ENCODE assay signal across 11 cellular contexts in genomic region chr15:40846846-40847224, GRCh38. TPM values are rescaled to one million over a fixed set of nuclear protein-coding genes. Genes with fewer than 3 reads are reported as not detected.
DNase-seq lines count a peak whose midpoint lies in the region; ATAC-seq and TF ChIP-seq lines count a peak whose summit lies in the region.
"Had no signal": no experiment of that assay in that cellular context is flagged by ENCODE, and none has a peak within 500 bp of the region (broad histone marks: within the 10 kb centered on the region; RNA-seq: fewer than 3 reads in every experiment).

No MANE protein-coding gene starts in this region.

- H3K9me3 ChIP-seq in BLaER1 (no peaks in the 10 kb centered on the region), HEK293 (ENCODE audit: control insufficient read depth, insufficient read depth, low read depth, low read length) (no peaks in the 10 kb centered on the region), gastrocnemius medialis (no peaks in the 10 kb centered on the region), right cardiac atrium (ENCODE audit: control insufficient read depth, low read length) (no peaks in the 10 kb centered on the region)

- peaks cover 14% of the 10 kb centered on the region for H3K27me3 Mint-ChIP-seq in activated T-helper 1 cell treated with anti-CD3 and anti-CD28 coated beads, Interleukin-12 subunit alpha, Interleukin-12 subunit beta, Interleukin-2, Interleukin-4 antibody, amounts not matched to agents 30 ng/mL and 10 ng/mL and 1 ng/mL, durations not matched to agents 14 hours and 24 hours and 36 hours (ENCODE audit: insufficient read depth)
- H3K27me3 Mint-ChIP-seq in mesothelial cell of epicardium (ENCODE audit: low read depth): peaks cover 17% of the 10 kb centered on the region
- peaks cover 27% of the 10 kb centered on the region for H3K27me3 Mint-ChIP-seq in stimulated activated naive CD8-positive, alpha-beta T cell treated with anti-CD3 and anti-CD28 coated beads, Interleukin-15, amount 100 ng/mL, for 72 hours
- peaks cover 17% of the 10 kb centered on the region for H3K27me3 Mint-ChIP-seq in activated CD4-positive, alpha-beta T cell treated with anti-CD3 and anti-CD28 coated beads, Interleukin-2, amount 10 ng/mL, durations not matched to agents 7 days and 5 days

- H3K27ac Mint-ChIP-seq in activated T-helper 1 cell treated with anti-CD3 and anti-CD28 coated beads, Interleukin-12 subunit alpha, Interleukin-12 subunit beta, Interleukin-2, Interleukin-4 antibody, amounts not matched to agents 30 ng/mL and 10 ng/mL and 1 ng/mL, durations not matched to agents 14 hours and 24 hours and 36 hours: no peak overlapping the region
- peak overlapping the region; percentile 98 for H3K27ac Mint-ChIP-seq in mesothelial cell of epicardium
- H3K27ac Mint-ChIP-seq in stimulated activated naive CD8-positive, alpha-beta T cell treated with anti-CD3 and anti-CD28 coated beads, Interleukin-15, amount 100 ng/mL, for 72 hours: no peak overlapping the region
- H3K27ac Mint-ChIP-seq in activated CD4-positive, alpha-beta T cell treated with anti-CD3 and anti-CD28 coated beads, Interleukin-2, amount 10 ng/mL, durations not matched to agents 7 days and 5 days: no peak overlapping the region

- in situ Hi-C loops in gastrocnemius medialis (cut with MboI; ENCODE audit: low sequenced_read_pairs in 4 of 4): no loop called here

- peak overlapping the region; percentile 93 for H3K4me3 ChIP-seq in BLaER1
- H3K4me3 ChIP-seq in HEK293 (ENCODE audit: low read depth, low read length): no peak overlapping the region
- H3K4me3 ChIP-seq in gastrocnemius medialis: no peak overlapping the region
- H3K4me3 ChIP-seq in right cardiac atrium (ENCODE audit: low read length): no peak overlapping the region

- no peak for ATAC-seq in gastrocnemius medialis
- no peak for ATAC-seq in right cardiac atrium
- no peak for ATAC-seq in stimulated activated naive CD8-positive, alpha-beta T cell treated with anti-CD3 and anti-CD28 coated beads, Interleukin-15, amount 100 ng/mL, for 72 hours

- peaks cover 5% of the 10 kb centered on the region for H3K36me3 Mint-ChIP-seq in activated T-helper 1 cell treated with anti-CD3 and anti-CD28 coated beads, Interleukin-12 subunit alpha, Interleukin-12 subunit beta, Interleukin-2, Interleukin-4 antibody, amounts not matched to agents 30 ng/mL and 10 ng/mL and 1 ng/mL, durations not matched to agents 14 hours and 24 hours and 36 hours (ENCODE audit: low read depth)
- H3K36me3 Mint-ChIP-seq in mesothelial cell of epicardium: peaks cover 9% of the 10 kb centered on the region
- H3K36me3 Mint-ChIP-seq in activated CD4-positive, alpha-beta T cell treated with anti-CD3 and anti-CD28 coated beads, Interleukin-2, amount 10 ng/mL, durations not matched to agents 7 days and 5 days (ENCODE audit: low read depth): no peaks in the 10 kb centered on the region

- H3K27me3 ChIP-seq in BLaER1 (0 out of 2 replicates have a peak, but pooled peaks cover 2% of the 10 kb centered on the region), gastrocnemius medialis (peaks cover 24 to 34% (median 29%) of the 10 kb centered on the region in 3 donors), right cardiac atrium (ENCODE audit: control insufficient read depth, insufficient read depth) (no peaks in the 10 kb centered on the region)

- CTCF ChIA-PET in HEK293 (lab: Yijun Ruan, JAX): interaction anchor here (0.6 to 5.2 kb wide), 6 partner anchors 11 to 56 kb away, joined by 3 to 63 read pairs (median 5); partner anchors contain the start of genes RHOV and VPS18
- CTCF ChIA-PET in activated CD4-positive, alpha-beta T cell treated with anti-CD3 and anti-CD28 coated beads, Interleukin-2, amount 10 ng/mL, durations not matched to agents 7 days and 5 days (lab: Charles Lee): interaction anchor here (0.6 to 2.7 kb wide), 5 partner anchors 11 to 48 kb away, joined by 3 to 11 read pairs (median 4); partner anchors contain the start of gene VPS18

- peak overlapping the region; percentile 78 for H3K9ac ChIP-seq in BLaER1

- no peak for DNase-seq in activated T-helper 1 cell treated with anti-CD3 and anti-CD28 coated beads, Interleukin-12 subunit alpha, Interleukin-12 subunit beta, Interleukin-2, Interleukin-4 antibody, amounts not matched to agents 30 ng/mL and 10 ng/mL and 1 ng/mL, durations not matched to agents 14 hours and 24 hours and 36 hours (ENCODE audit: low spot score)
- DNase-seq in mesothelial cell of epicardium (ENCODE audit: low spot score in 2 of 2, unreplicated experiment in 2 of 2) (no peak), gastrocnemius medialis (no peak), right cardiac atrium (no peak)
- DNase-seq in stimulated activated naive CD8-positive, alpha-beta T cell treated with anti-CD3 and anti-CD28 coated beads, Interleukin-15, amount 100 ng/mL, for 72 hours: no peak
- no peak for DNase-seq in activated CD4-positive, alpha-beta T cell treated with anti-CD3 and anti-CD28 coated beads, Interleukin-2, amount 10 ng/mL, durations not matched to agents 7 days and 5 days
- DNase-seq: amniotic stem cell; stimulated activated naive CD4-positive, alpha-beta T cell treated with Interleukin-2 at 50 U/mL for 16 hours had no signal

- POLR2A ChIA-PET in HEK293 (lab: Yijun Ruan, JAX): interaction anchor here (0.7 to 1.8 kb wide), 6 partner anchors 12 to 82 kb away, joined by 3 to 7 read pairs (median 4); partner anchors contain the start of genes DLL4, RHOV and VPS18
- POLR2A ChIA-PET in activated CD4-positive, alpha-beta T cell treated with anti-CD3 and anti-CD28 coated beads, Interleukin-2, amount 10 ng/mL, durations not matched to agents 7 days and 5 days (lab: Charles Lee): no interaction called here

- H3K27ac ChIP-seq in BLaER1 (peak overlapping the region; percentile 70), HEK293 (ENCODE audit: extremely low read depth, low read depth, low read length) (no peak overlapping the region), gastrocnemius medialis (no peak overlapping the region), right cardiac atrium (ENCODE audit: low read length) (no peak overlapping the region)

- peaks cover 43% of the 10 kb centered on the region for H4K20me1 ChIP-seq in BLaER1

- H3K36me3 ChIP-seq in BLaER1 (peaks cover 29% of the 10 kb centered on the region), HEK293 (ENCODE audit: control insufficient read depth in 2 of 2, insufficient read depth in 1 of 2, low read length in 2 of 2) (peaks cover 0 to 6% of the 10 kb centered on the region in 2 experiments; a peak in 2 of 3 replicates), gastrocnemius medialis (no peaks in the 10 kb centered on the region)

- no peaks in the 10 kb centered on the region for H3K9me3 Mint-ChIP-seq in activated T-helper 1 cell treated with anti-CD3 and anti-CD28 coated beads, Interleukin-12 subunit alpha, Interleukin-12 subunit beta, Interleukin-2, Interleukin-4 antibody, amounts not matched to agents 30 ng/mL and 10 ng/mL and 1 ng/mL, durations not matched to agents 14 hours and 24 hours and 36 hours
- H3K9me3 Mint-ChIP-seq in mesothelial cell of epicardium: no peaks in the 10 kb centered on the region
- no peaks in the 10 kb centered on the region for H3K9me3 Mint-ChIP-seq in stimulated activated naive CD8-positive, alpha-beta T cell treated with anti-CD3 and anti-CD28 coated beads, Interleukin-15, amount 100 ng/mL, for 72 hours
- no peaks in the 10 kb centered on the region for H3K9me3 Mint-ChIP-seq in activated CD4-positive, alpha-beta T cell treated with anti-CD3 and anti-CD28 coated beads, Interleukin-2, amount 10 ng/mL, durations not matched to agents 7 days and 5 days

- H3K4me1 Mint-ChIP-seq in activated T-helper 1 cell treated with anti-CD3 and anti-CD28 coated beads, Interleukin-12 subunit alpha, Interleukin-12 subunit beta, Interleukin-2, Interleukin-4 antibody, amounts not matched to agents 30 ng/mL and 10 ng/mL and 1 ng/mL, durations not matched to agents 14 hours and 24 hours and 36 hours (ENCODE audit: low read depth): peaks cover 33% of the 10 kb centered on the region
- peaks cover 44% of the 10 kb centered on the region for H3K4me1 Mint-ChIP-seq in mesothelial cell of epicardium
- peaks cover 35% of the 10 kb centered on the region for H3K4me1 Mint-ChIP-seq in stimulated activated naive CD8-positive, alpha-beta T cell treated with anti-CD3 and anti-CD28 coated beads, Interleukin-15, amount 100 ng/mL, for 72 hours
- H3K4me1 Mint-ChIP-seq in activated CD4-positive, alpha-beta T cell treated with anti-CD3 and anti-CD28 coated beads, Interleukin-2, amount 10 ng/mL, durations not matched to agents 7 days and 5 days: peaks cover 31% of the 10 kb centered on the region

- TF ChIP-seq CTCF in HEK293 (tag by site-specific recombination; IDR thresholded peaks at IDR 0.05) (no peak), mesothelial cell of epicardium (IDR thresholded peaks at IDR 0.05; ENCODE audit: unreplicated experiment) (no peak), gastrocnemius medialis (IDR thresholded peaks at IDR 0.05 in 4 of 5, conservative IDR thresholded peaks at IDR 0.05 in 1 of 5) (no peak)

- peaks cover 43% of the 10 kb centered on the region for H3K4me1 ChIP-seq in BLaER1
- peaks cover 3% of the 10 kb centered on the region; the same call in 1 of the 2 replicates for H3K4me1 ChIP-seq in HEK293 (ENCODE audit: control insufficient read depth, insufficient read depth, low read length)
- H3K4me1 ChIP-seq in gastrocnemius medialis: peaks cover 0 to 13% of the 10 kb centered on the region in 2 donors
- H3K4me1 ChIP-seq in right cardiac atrium (ENCODE audit: control insufficient read depth, insufficient read depth, low read length): peaks cover 2% of the 10 kb centered on the region

- H3K4me2 ChIP-seq in BLaER1: peak overlapping the region; percentile 92

- intact Hi-C loops in activated T-helper 1 cell treated with anti-CD3 and anti-CD28 coated beads, Interleukin-12 subunit alpha, Interleukin-12 subunit beta, Interleukin-2, Interleukin-4 antibody, amounts not matched to agents 30 ng/mL and 10 ng/mL and 1 ng/mL, durations not matched to agents 14 hours and 24 hours and 36 hours (cut with micrococcal nuclease): no loop called here
- intact Hi-C loops in gastrocnemius medialis (cut with DNase I; ENCODE audit: low total_unique reads): no loop called here
- intact Hi-C loops in right cardiac atrium (cut with DNase I): no loop called here

- peak overlapping the region; percentile 53 for H3K4me3 Mint-ChIP-seq in activated T-helper 1 cell treated with anti-CD3 and anti-CD28 coated beads, Interleukin-12 subunit alpha, Interleukin-12 subunit beta, Interleukin-2, Interleukin-4 antibody, amounts not matched to agents 30 ng/mL and 10 ng/mL and 1 ng/mL, durations not matched to agents 14 hours and 24 hours and 36 hours
- H3K4me3 Mint-ChIP-seq in mesothelial cell of epicardium: peak overlapping the region; percentile 94
- peak overlapping the region in 1 of 2 donors; percentile 7 for H3K4me3 Mint-ChIP-seq in stimulated activated naive CD8-positive, alpha-beta T cell treated with anti-CD3 and anti-CD28 coated beads, Interleukin-15, amount 100 ng/mL, for 72 hours
- H3K4me3 Mint-ChIP-seq in activated CD4-positive, alpha-beta T cell treated with anti-CD3 and anti-CD28 coated beads, Interleukin-2, amount 10 ng/mL, durations not matched to agents 7 days and 5 days: no peak overlapping the region

- no peak for TF ChIP-seq POLR2A in gastrocnemius medialis (IDR thresholded peaks at IDR 0.05)

RNA-seq across cellular contexts. Expression of gene SPINT1, which starts 3.0 kb away (rescaled TPM):
- total RNA-seq in activated T-helper 1 cell treated with anti-CD3 and anti-CD28 coated beads, Interleukin-12 subunit alpha, Interleukin-12 subunit beta, Interleukin-2, Interleukin-4 antibody, amounts not matched to agents 30 ng/mL and 10 ng/mL and 1 ng/mL, durations not matched to agents 14 hours and 24 hours and 36 hours: 11.0 and 12.4 TPM in 2 replicates
- total RNA-seq in mesothelial cell of epicardium (141 to 152 TPM (median 147 TPM) in 3 replicates), gastrocnemius medialis (1 to 10 TPM in 2 of 4 donors, under 1 TPM in 1, not detected in 1; 0.42 to 5.0 (median 1.0) TPM), right cardiac atrium (1 to 10 TPM in 1 of 4 donors, under 1 TPM in 3; 0.46 to 1.1 (median 0.66) TPM)
- 0.43 TPM for polyA plus RNA-seq in right cardiac atrium
- total RNA-seq in activated CD4-positive, alpha-beta T cell treated with anti-CD3 and anti-CD28 coated beads, Interleukin-2, amount 10 ng/mL, durations not matched to agents 7 days and 5 days: 1 to 10 TPM; 1.7 to 2.9 TPM

RNA-seq across cellular contexts. Expression of gene PPP1R14D, which starts 18.3 kb away (rescaled TPM):
- total RNA-seq in activated T-helper 1 cell treated with anti-CD3 and anti-CD28 coated beads, Interleukin-12 subunit alpha, Interleukin-12 subunit beta, Interleukin-2, Interleukin-4 antibody, amounts not matched to agents 30 ng/mL and 10 ng/mL and 1 ng/mL, durations not matched to agents 14 hours and 24 hours and 36 hours: not detected in 2 replicates
- total RNA-seq in mesothelial cell of epicardium (0.63 to 1.7 TPM (median 1.2 TPM) in 3 replicates), gastrocnemius medialis (under 1 TPM in 1 of 4 donors, not detected in 3; 0.51 TPM), right cardiac atrium (not detected)
- polyA plus RNA-seq in right cardiac atrium: not detected
- total RNA-seq in activated CD4-positive, alpha-beta T cell treated with anti-CD3 and anti-CD28 coated beads, Interleukin-2, amount 10 ng/mL, durations not matched to agents 7 days and 5 days: not detected
- total RNA-seq: pulmonary artery endothelial cell had no signal

RNA-seq across cellular contexts. Expression of gene RHOV, which starts 27.2 kb away (rescaled TPM):
- 1.3 and 1.6 TPM in 2 replicates for total RNA-seq in activated T-helper 1 cell treated with anti-CD3 and anti-CD28 coated beads, Interleukin-12 subunit alpha, Interleukin-12 subunit beta, Interleukin-2, Interleukin-4 antibody, amounts not matched to agents 30 ng/mL and 10 ng/mL and 1 ng/mL, durations not matched to agents 14 hours and 24 hours and 36 hours
- 3.4 to 4.4 TPM (median 3.4 TPM) in 3 replicates for total RNA-seq in mesothelial cell of epicardium
- not detected for total RNA-seq in gastrocnemius medialis
- total RNA-seq in right cardiac atrium: not detected
- not detected for polyA plus RNA-seq in right cardiac atrium
- total RNA-seq in activated CD4-positive, alpha-beta T cell treated with anti-CD3 and anti-CD28 coated beads, Interleukin-2, amount 10 ng/mL, durations not matched to agents 7 days and 5 days: not detected
- total RNA-seq: pulmonary artery endothelial cell had no signal

RNA-seq across cellular contexts. Expression of gene DNAJC17, which starts 39.6 kb away (rescaled TPM):
- 52.5 and 54.1 TPM in 2 replicates for total RNA-seq in activated T-helper 1 cell treated with anti-CD3 and anti-CD28 coated beads, Interleukin-12 subunit alpha, Interleukin-12 subunit beta, Interleukin-2, Interleukin-4 antibody, amounts not matched to agents 30 ng/mL and 10 ng/mL and 1 ng/mL, durations not matched to agents 14 hours and 24 hours and 36 hours
- 36.4 to 44.3 TPM (median 41.2 TPM) in 3 replicates for total RNA-seq in mesothelial cell of epicardium
- total RNA-seq in gastrocnemius medialis: 10 to 100 TPM in 2 of 4 donors, 1 to 10 TPM in 2; 5.3 to 25.0 (median 11.4) TPM
- 10 to 100 TPM; 17.1 to 19.6 (median 18.8) TPM for total RNA-seq in right cardiac atrium
- polyA plus RNA-seq in right cardiac atrium: 30.6 TPM
- total RNA-seq in activated CD4-positive, alpha-beta T cell treated with anti-CD3 and anti-CD28 coated beads, Interleukin-2, amount 10 ng/mL, durations not matched to agents 7 days and 5 days: 10 to 100 TPM; 42.2 to 44.3 TPM

RNA-seq across cellular contexts. Expression of gene ZFYVE19, which starts 39.9 kb away (rescaled TPM):
- 36.2 and 38.6 TPM in 2 replicates for total RNA-seq in activated T-helper 1 cell treated with anti-CD3 and anti-CD28 coated beads, Interleukin-12 subunit alpha, Interleukin-12 subunit beta, Interleukin-2, Interleukin-4 antibody, amounts not matched to agents 30 ng/mL and 10 ng/mL and 1 ng/mL, durations not matched to agents 14 hours and 24 hours and 36 hours
- total RNA-seq in mesothelial cell of epicardium (20.9 to 24.4 TPM (median 24.2 TPM) in 3 replicates), gastrocnemius medialis (10 to 100 TPM; 11.4 to 18.9 (median 14.7) TPM), right cardiac atrium (10 to 100 TPM; 14.4 to 25.7 (median 19.3) TPM)
- polyA plus RNA-seq in right cardiac atrium: 15.6 TPM
- 10 to 100 TPM; 31.1 to 32.2 TPM for total RNA-seq in activated CD4-positive, alpha-beta T cell treated with anti-CD3 and anti-CD28 coated beads, Interleukin-2, amount 10 ng/mL, durations not matched to agents 7 days and 5 days

Comparison
In these comparisons a context has a peak if more than half of its experiments do, and no peak if none do; other contexts are left out.
1. RNA of gene SPINT1, which starts 3.0 kb away (total RNA-seq): 141 to 152 TPM in mesothelial cell of epicardium; 11.0 to 12.4 TPM in activated T-helper 1 cell treated with anti-CD3 and anti-CD28 coated beads, Interleukin-12 subunit alpha, Interleukin-12 subunit beta, Interleukin-2, Interleukin-4 antibody, amounts not matched to agents 30 ng/mL and 10 ng/mL and 1 ng/mL, durations not matched to agents 14 hours and 24 hours and 36 hours, 1.7 to 2.9 TPM in activated CD4-positive, alpha-beta T cell treated with anti-CD3 and anti-CD28 coated beads, Interleukin-2, amount 10 ng/mL, durations not matched to agents 7 days and 5 days, 0.42 to 5.0 TPM in gastrocnemius medialis and 0.46 to 1.1 TPM in right cardiac atrium; every median in the first group is over 10 times any median in the second.